Comparison of ENCODE assay signal across 9 cellular contexts in the genomic region with DNA sequence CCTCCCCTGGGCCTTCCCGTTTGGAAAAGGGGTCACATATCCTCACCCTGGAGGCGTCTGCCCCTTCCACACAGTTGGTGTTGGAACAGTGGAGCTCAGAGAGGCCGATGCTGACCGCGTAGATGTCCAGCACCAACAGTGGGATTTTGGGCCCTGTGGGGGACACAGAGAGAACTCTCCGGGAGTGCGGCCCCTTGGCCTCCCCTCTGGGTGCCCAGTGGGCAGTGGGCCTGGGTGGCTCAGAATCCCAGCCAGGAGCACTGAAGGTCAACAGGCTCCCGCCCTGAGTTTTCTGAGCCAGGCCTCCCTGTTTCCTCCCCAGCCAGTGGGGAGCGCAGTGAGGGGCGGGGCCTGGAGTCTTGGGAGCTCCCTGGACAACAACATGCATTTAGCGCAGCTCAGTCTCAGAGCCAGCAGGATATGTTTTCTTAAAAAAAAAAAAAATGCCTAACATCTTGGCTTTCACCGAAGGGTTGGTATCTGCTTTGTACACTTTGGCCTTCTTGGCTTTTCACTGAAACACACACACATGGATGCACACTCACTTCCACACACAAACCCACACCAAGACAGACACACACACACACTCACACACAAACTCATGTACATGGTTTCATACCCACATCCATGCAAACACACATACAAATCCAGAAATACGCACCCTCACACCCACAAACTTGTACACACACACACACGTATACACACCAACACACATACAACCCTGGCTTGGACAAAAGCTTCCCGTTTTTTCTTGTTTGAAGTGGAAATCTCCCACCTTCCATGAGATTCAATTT. TPM values are rescaled to one million over a fixed set of nuclear protein-coding genes. Genes with fewer than 3 reads are reported as not detected.
DNase-seq lines count a peak whose midpoint lies in the region; ATAC-seq and TF ChIP-seq lines count a peak whose summit lies in the region.
"Had no signal": no experiment of that assay in that cellular context is flagged by ENCODE, and none has a peak within 500 bp of the region (broad histone marks: within the 10 kb centered on the region; RNA-seq: fewer than 3 reads in every experiment).

No MANE protein-coding gene starts in this region.

- peaks cover 0 to 2% of the 10 kb centered on the region in 2 donors for H3K4me1 ChIP-seq in mucosa of rectum (ENCODE audit: control insufficient read depth in 2 of 2, insufficient read depth in 2 of 2, low read length in 2 of 2)

- peak overlapping the region; percentile 54 to 61 for H3K27ac ChIP-seq in mucosa of rectum (ENCODE audit: low read depth in 2 of 2, low read length in 2 of 2)

- no peak for ATAC-seq in activated CD4-positive, CD25-positive, alpha-beta regulatory T cell treated with anti-CD3 and anti-CD28 coated beads, Interleukin-2, amount 50 U/mL, for 24 hours

- H3K36me3 ChIP-seq in mucosa of rectum (ENCODE audit: control insufficient read depth in 2 of 2, insufficient read depth in 2 of 2, low read length in 2 of 2), result no peaks in the 10 kb centered on the region

- H3K4me3 ChIP-seq in fibroblast of mammary gland (ENCODE audit: control insufficient read depth, low read depth, low read length) (no peak overlapping the region), mucosa of rectum (ENCODE audit: low read length in 2 of 2) (peak overlapping the region in 1 of 2 donors; percentile 33)

- no peak overlapping the region for H3K9ac ChIP-seq in mucosa of rectum (ENCODE audit: low read depth in 1 of 2, low read length in 2 of 2)

- DNase-seq in activated CD4-positive, CD25-positive, alpha-beta regulatory T cell treated with anti-CD3 and anti-CD28 coated beads, Interleukin-2, amount 50 U/mL, for 72 hours, result peak; percentile 15
- peak; percentile 62 for DNase-seq in fibroblast of mammary gland (ENCODE audit: low read depth)
- peak; percentile 65 for DNase-seq in ureter (ENCODE audit: low spot score)
- no peak for DNase-seq in HUDEP-2 (lab: John Stamatoyannopoulos, UW; ENCODE audit: unreplicated experiment in 76 of 76)
- no peak for DNase-seq in hypothalamus (lab: John Stamatoyannopoulos, UW)
- DNase-seq in activated T-cell treated with anti-CD3 and anti-CD28 coated beads, Interleukin-2, amount 50 U/mL, for 48 hours, result no peak
- DNase-seq: AML-193 had no signal

- TF ChIP-seq CTCF in fibroblast of mammary gland (conservative IDR thresholded peaks at IDR 0.05; ENCODE audit: control insufficient read depth, insufficient read depth, low read depth, low read length), result no peak

- no peaks in the 10 kb centered on the region for H3K9me3 ChIP-seq in mucosa of rectum (ENCODE audit: control insufficient read depth in 2 of 2, low read length in 2 of 2)

- H3K27me3 ChIP-seq in mucosa of rectum (ENCODE audit: control insufficient read depth in 2 of 2, insufficient read depth in 2 of 2, low read length in 2 of 2), result no peaks in the 10 kb centered on the region

RNA-seq across cellular contexts. Expression of gene ISLR, which starts 0.6 kb away (rescaled TPM):
- total RNA-seq in ureter, result 37.4 TPM

RNA-seq across cellular contexts. Expression of gene STRA6, which starts 29.6 kb away (rescaled TPM):
- total RNA-seq in ureter, result 50.9 TPM

RNA-seq across cellular contexts. Expression of gene ISLR2, which starts 42.6 kb away (rescaled TPM):
- 0.21 TPM for total RNA-seq in ureter

Comparison
In these comparisons a context has a peak if more than half of its experiments do, and no peak if none do; other contexts are left out.
1. DNase-seq: peak in activated CD4-positive, CD25-positive, alpha-beta regulatory T cell treated with anti-CD3 and anti-CD28 coated beads, Interleukin-2, amount 50 U/mL, for 72 hours (single experiment), fibroblast of mammary gland (single experiment) and ureter (single experiment); none in HUDEP-2 (0 of 76), hypothalamus (0 of 51) and activated T-cell treated with anti-CD3 and anti-CD28 coated beads, Interleukin-2, amount 50 U/mL, for 48 hours (0 of 2).